Comparison of ENCODE assay signal across 8 cellular contexts in genomic region chr9:136482046-136482792, GRCh38. TPM values are rescaled to one million over a fixed set of nuclear protein-coding genes. Genes with fewer than 3 reads are reported as not detected.
DNase-seq lines count a peak whose midpoint lies in the region; ATAC-seq and TF ChIP-seq lines count a peak whose summit lies in the region.

No MANE protein-coding gene starts in this region.

- peaks cover 12% of the 10 kb centered on the region for H3K79me1 ChIP-seq in trophoblast cell (ENCODE audit: low read length)

- H4K8ac ChIP-seq in trophoblast cell (ENCODE audit: low read depth, low read length) = peak overlapping the region; percentile 99

- H3K4me2 ChIP-seq in KMS-11 (peak overlapping the region; percentile 60), trophoblast cell (ENCODE audit: low read length) (peak overlapping the region; percentile 78)

- H4K12ac ChIP-seq in trophoblast cell (ENCODE audit: low read depth, low read length) = peak overlapping the region; percentile 97

- H3K4me1 Mint-ChIP-seq in activated CD8-positive, alpha-beta T cell treated with anti-CD3 and anti-CD28 coated beads, Interleukin-2, amount 10 ng/mL, durations not matched to agents 7 days and 5 days (ENCODE audit: low read depth) = peaks cover 30% of the 10 kb centered on the region

- H3K4me1 ChIP-seq in KMS-11 (ENCODE audit: low read depth, poor library complexity, severe bottlenecking) (peaks cover 30% of the 10 kb centered on the region), trophoblast cell (ENCODE audit: control insufficient read depth in 1 of 2, insufficient read depth in 2 of 2, low read length in 2 of 2) (peaks cover 7 to 14% of the 10 kb centered on the region in 2 experiments)

- peak overlapping the region; percentile 100 for H3K27ac Mint-ChIP-seq in activated CD8-positive, alpha-beta T cell treated with anti-CD3 and anti-CD28 coated beads, Interleukin-2, amount 10 ng/mL, durations not matched to agents 7 days and 5 days

- H2BK5ac ChIP-seq in trophoblast cell (ENCODE audit: low read depth, low read length, poor library complexity) = peak overlapping the region; percentile 98

- peak overlapping the region; percentile 92 for H3K4me3 Mint-ChIP-seq in activated CD8-positive, alpha-beta T cell treated with anti-CD3 and anti-CD28 coated beads, Interleukin-2, amount 10 ng/mL, durations not matched to agents 7 days and 5 days

- peaks cover 52% of the 10 kb centered on the region for H3K79me2 ChIP-seq in KMS-11 (ENCODE audit: insufficient read depth, low read depth)
- H3K79me2 ChIP-seq in trophoblast cell (ENCODE audit: control insufficient read depth, insufficient read depth, low read length, poor library complexity) = peaks cover 19% of the 10 kb centered on the region

- H3K14ac ChIP-seq in trophoblast cell (ENCODE audit: low read length) = peak overlapping the region; percentile 99

- POLR2A ChIA-PET in activated CD8-positive, alpha-beta T cell treated with anti-CD3 and anti-CD28 coated beads, Interleukin-2, amount 10 ng/mL, durations not matched to agents 7 days and 5 days (lab: Charles Lee) = no interaction called here

- peak overlapping the region; percentile 95 for H4K91ac ChIP-seq in trophoblast cell (ENCODE audit: low read depth, low read length)

- no peaks in the 10 kb centered on the region for H3K9me3 ChIP-seq in trophoblast cell (ENCODE audit: insufficient read depth, low read depth, low read length)

- H3K27ac ChIP-seq in KMS-11 (peak overlapping the region; percentile 66), trophoblast cell (ENCODE audit: low read depth, low read length) (peak overlapping the region; percentile 98)

- H2BK12ac ChIP-seq in trophoblast cell (ENCODE audit: low read length) = no peak overlapping the region

- peak overlapping the region; percentile 86 for H2BK120ac ChIP-seq in trophoblast cell (ENCODE audit: insufficient read depth, low read length, poor library complexity)

- CTCF ChIA-PET in activated CD8-positive, alpha-beta T cell treated with anti-CD3 and anti-CD28 coated beads, Interleukin-2, amount 10 ng/mL, durations not matched to agents 7 days and 5 days (lab: Charles Lee) = no interaction called here

- H4K20me1 ChIP-seq in KMS-11 (ENCODE audit: insufficient read depth) = peaks cover 19% of the 10 kb centered on the region; the same call in 1 of the 2 replicates

- H3K4me3 ChIP-seq in KMS-11 (IDR thresholded peaks at IDR 0.05; ENCODE audit: insufficient read depth, low read depth, low read length) = peak overlapping the region; percentile 10
- peak overlapping the region; percentile 97 for H3K4me3 ChIP-seq in trophoblast cell (ENCODE audit: low read depth, low read length)

- TF ChIP-seq CTCF in KMS-11 (conservative IDR thresholded peaks at IDR 0.05; ENCODE audit: low read depth, low read length) = no peak

- H2AK5ac ChIP-seq in trophoblast cell (ENCODE audit: low read length) = peak overlapping the region; percentile 99

- no peak overlapping the region for H3K23ac ChIP-seq in trophoblast cell (ENCODE audit: low read length)

- peak overlapping the region; percentile 26; the same call in 1 of the 2 replicates for H2AFZ ChIP-seq in KMS-11 (ENCODE audit: low read depth)
- H2AFZ ChIP-seq in trophoblast cell (ENCODE audit: insufficient read depth, low read length, poor library complexity) = peak overlapping the region; percentile 98

- H3K4ac ChIP-seq in trophoblast cell (ENCODE audit: low read depth, low read length) = peak overlapping the region; percentile 98

- peak overlapping the region; percentile 79 for H3K9ac ChIP-seq in KMS-11
- H3K9ac ChIP-seq in trophoblast cell (ENCODE audit: low read length) = peak overlapping the region; percentile 91

- H3K27me3 Mint-ChIP-seq in activated CD8-positive, alpha-beta T cell treated with anti-CD3 and anti-CD28 coated beads, Interleukin-2, amount 10 ng/mL, durations not matched to agents 7 days and 5 days (ENCODE audit: low read depth) = no peaks in the 10 kb centered on the region

- peak overlapping the region; percentile 99 for H3K18ac ChIP-seq in trophoblast cell (ENCODE audit: low read length)

- peak; percentile 8 for ATAC-seq in activated CD8-positive, alpha-beta T cell treated with anti-CD3 and anti-CD28 coated beads, Interleukin-2, amount 10 ng/mL, durations not matched to agents 7 days and 5 days

- WGBS in trophoblast cell (ENCODE audit: extremely low coverage, insufficient coverage, insufficient read length) = no CpG with 5 or more reads among the region's 39 CpGs

- H3K36me3 ChIP-seq in KMS-11 (ENCODE audit: insufficient read depth) (no peaks in the 10 kb centered on the region; the same call in 1 of the 2 replicates), trophoblast cell (ENCODE audit: control insufficient read depth in 1 of 2, insufficient read depth in 2 of 2, low read length in 2 of 2) (peaks cover 17 to 18% of the 10 kb centered on the region in 2 experiments)

- peak; percentile 12 for DNase-seq in NCI-H2029 (lab: John Stamatoyannopoulos, UW)
- DNase-seq in NCI-H2029 treated with DMSO at 0.1 percent for 48 hours (lab: John Stamatoyannopoulos, UW) = no peak
- DNase-seq in activated CD8-positive, alpha-beta T cell treated with anti-CD3 and anti-CD28 coated beads, Interleukin-2, amount 10 ng/mL, durations not matched to agents 7 days and 5 days = peak; percentile 67
- peak; percentile 61 for DNase-seq in fibroblast of peridontal ligament (ENCODE audit: extremely low read depth)
- DNase-seq in trophoblast cell = peak; percentile 15 to 57
- no peak for DNase-seq in GM19238 (ENCODE audit: insufficient read length, low spot score)
- DNase-seq in NCI-H524 treated with DMSO at 0.1 percent for 48 hours (lab: John Stamatoyannopoulos, UW) = no peak

- H3K27me3 ChIP-seq in KMS-11 (ENCODE audit: insufficient read depth, low read depth) (peaks cover 25% of the 10 kb centered on the region), trophoblast cell (ENCODE audit: insufficient read depth, low read length) (no peaks in the 10 kb centered on the region)

- H3K9me3 Mint-ChIP-seq in activated CD8-positive, alpha-beta T cell treated with anti-CD3 and anti-CD28 coated beads, Interleukin-2, amount 10 ng/mL, durations not matched to agents 7 days and 5 days (ENCODE audit: insufficient read depth) = no peaks in the 10 kb centered on the region

- peaks cover 26% of the 10 kb centered on the region for H3K36me3 Mint-ChIP-seq in activated CD8-positive, alpha-beta T cell treated with anti-CD3 and anti-CD28 coated beads, Interleukin-2, amount 10 ng/mL, durations not matched to agents 7 days and 5 days (ENCODE audit: low read depth)

RNA-seq across cellular contexts. Expression of gene SEC16A, which starts 0.6 kb away (rescaled TPM):
- total RNA-seq in activated CD8-positive, alpha-beta T cell treated with anti-CD3 and anti-CD28 coated beads, Interleukin-2, amount 10 ng/mL, durations not matched to agents 7 days and 5 days = 10 to 100 TPM; 86.8 to 89.2 TPM
- 61.8 and 62.8 TPM in 2 replicates for polyA plus RNA-seq in trophoblast cell (2013)

RNA-seq across cellular contexts. Expression of gene INPP5E, which starts 42.6 kb away (rescaled TPM):
- 10 to 100 TPM; 16.8 to 18.2 TPM for total RNA-seq in activated CD8-positive, alpha-beta T cell treated with anti-CD3 and anti-CD28 coated beads, Interleukin-2, amount 10 ng/mL, durations not matched to agents 7 days and 5 days
- polyA plus RNA-seq in trophoblast cell (2013) = 9.8 and 10.3 TPM in 2 replicates

Comparison
In these comparisons a context has a peak if more than half of its experiments do, and no peak if none do; other contexts are left out.
1. DNase-seq: peak in NCI-H2029 (single experiment), activated CD8-positive, alpha-beta T cell treated with anti-CD3 and anti-CD28 coated beads, Interleukin-2, amount 10 ng/mL, durations not matched to agents 7 days and 5 days (single experiment), fibroblast of peridontal ligament (single experiment) and trophoblast cell (2 of 2); none in NCI-H2029 treated with DMSO at 0.1 percent for 48 hours (single experiment), GM19238 (single experiment) and NCI-H524 treated with DMSO at 0.1 percent for 48 hours (single experiment).